ENCODE assay signal across 17 cellular contexts in genomic region chr1:234825498-234826176, GRCh38.
"Had no signal": no experiment of that assay in that cellular context is flagged by ENCODE, and none has a peak within 500 bp of the region (broad histone marks: within the 10 kb centered on the region; RNA-seq: fewer than 3 reads in every experiment).

No MANE protein-coding gene starts in this region.

- H3K4me3 Mint-ChIP-seq: central memory CD8-positive, alpha-beta T cell; effector memory CD8-positive, alpha-beta T cell; nephron progenitor cell had no signal

- H3K4me1 ChIP-seq: right atrium auricular region, testis had no signal

- H3K4me2 ChIP-seq: smooth muscle cell had no signal

- H3K27me3 ChIP-seq: brain microvascular endothelial cell, right atrium auricular region, stomach, testis had no signal

- H3K36me3 ChIP-seq: brain microvascular endothelial cell, right atrium auricular region, stomach had no signal

- H3K27ac Mint-ChIP-seq: effector memory CD8-positive, alpha-beta T cell; nephron progenitor cell; progenitor cell of endocrine pancreas had no signal

- H3K9me3 ChIP-seq: right atrium auricular region, stomach, testis had no signal

- H3K27ac ChIP-seq: brain microvascular endothelial cell, right atrium auricular region, testis had no signal

- DNase-seq: activated CD4-positive, CD25-positive, alpha-beta regulatory T cell treated with anti-CD3 and anti-CD28 coated beads, Interleukin-2, amount 50 U/mL, for 72 hours; activated naive CD4-positive, alpha-beta T cell; anterior cingulate cortex; brain microvascular endothelial cell; dermis blood vessel endothelial cell; effector memory CD8-positive, alpha-beta T cell; hypothalamus; left ventricle myocardium superior; mesenchymal stem cell; nephron progenitor cell; occipital lobe; stomach; testis had no signal

- H3K9me3 Mint-ChIP-seq: central memory CD8-positive, alpha-beta T cell; effector memory CD8-positive, alpha-beta T cell had no signal

- H3K4me3 ChIP-seq: right atrium auricular region, smooth muscle cell, stomach, testis had no signal
